In genomic region chr2:157312866-157313486, GRCh38 we compare ENCODE assay signal across 11 cellular contexts. TPM values are rescaled to one million over a fixed set of nuclear protein-coding genes. Genes with fewer than 3 reads are reported as not detected.
DNase-seq lines count a peak whose midpoint lies in the region; ATAC-seq lines count a peak whose summit lies in the region.
"Had no signal": no experiment of that assay in that cellular context is flagged by ENCODE, and none has a peak within 500 bp of the region (broad histone marks: within the 10 kb centered on the region; RNA-seq: fewer than 3 reads in every experiment).

No MANE protein-coding gene starts in this region.

- intact Hi-C loops in activated CD4-positive, alpha-beta T cell treated with anti-CD3 and anti-CD28 coated beads, Interleukin-2, amount 10 ng/mL, durations not matched to agents 24 days and 14 days (cut with micrococcal nuclease), result loop anchor here (2.0 kb wide), 1 partner anchor 52 kb away; no protein-coding TSS in a partner anchor

- H3K36me3 ChIP-seq in mesenchymal stem cell (ENCODE audit: control insufficient read depth in 1 of 2, insufficient read depth in 2 of 2, low read depth in 1 of 2, low read length in 2 of 2), result peaks cover 0 to 13% of the 10 kb centered on the region in 2 experiments
- H3K36me3 ChIP-seq: esophagus squamous epithelium had no signal

- H3K27me3 ChIP-seq in mesenchymal stem cell (ENCODE audit: control insufficient read depth in 1 of 2, insufficient read depth in 1 of 2, low read length in 2 of 2), result no peaks in the 10 kb centered on the region
- H3K27me3 ChIP-seq: esophagus squamous epithelium had no signal

- no CpG with 5 or more reads among the region's 1 CpG for WGBS in mesenchymal stem cell

- H3K79me1 ChIP-seq in mesenchymal stem cell (replicated peaks; ENCODE audit: low read length, poor library complexity, severe bottlenecking), result no peaks in the 10 kb centered on the region

- H3K4ac ChIP-seq in mesenchymal stem cell (ENCODE audit: low read depth in 1 of 2, low read length in 2 of 2), result no peak overlapping the region

- H3K18ac ChIP-seq in mesenchymal stem cell (ENCODE audit: low read depth in 1 of 2, low read length in 2 of 2), result no peak overlapping the region

- H3K27me3 Mint-ChIP-seq in activated CD4-positive, alpha-beta T cell treated with anti-CD3 and anti-CD28 coated beads, Interleukin-2, amount 10 ng/mL, durations not matched to agents 24 days and 14 days, result no peaks in the 10 kb centered on the region
- H3K27me3 Mint-ChIP-seq: CD4-positive, alpha-beta T cell had no signal

- peaks cover 4% of the 10 kb centered on the region for H3K4me1 Mint-ChIP-seq in activated CD4-positive, alpha-beta T cell treated with anti-CD3 and anti-CD28 coated beads, Interleukin-2, amount 10 ng/mL, durations not matched to agents 24 days and 14 days
- H3K4me1 Mint-ChIP-seq: nephron progenitor cell had no signal

- H3K4me3 ChIP-seq in mesenchymal stem cell (ENCODE audit: insufficient read depth in 1 of 2, low read depth in 1 of 2, low read length in 2 of 2), result peak overlapping the region in 1 of 2 experiments; percentile 28
- H3K4me3 ChIP-seq: esophagus squamous epithelium had no signal

- no peaks in the 10 kb centered on the region for H3K4me1 ChIP-seq in mesenchymal stem cell (ENCODE audit: control insufficient read depth, insufficient read depth, low read depth, low read length)
- H3K4me1 ChIP-seq: esophagus squamous epithelium had no signal

- no peaks in the 10 kb centered on the region for H3K36me3 Mint-ChIP-seq in activated CD4-positive, alpha-beta T cell treated with anti-CD3 and anti-CD28 coated beads, Interleukin-2, amount 10 ng/mL, durations not matched to agents 24 days and 14 days (ENCODE audit: low read depth)

- no peak overlapping the region for H2BK120ac ChIP-seq in mesenchymal stem cell (ENCODE audit: low read depth, low read length)

- no peak overlapping the region for H2AFZ ChIP-seq in mesenchymal stem cell (ENCODE audit: low read depth, low read length)

- no peak overlapping the region for H3K4me3 Mint-ChIP-seq in activated CD4-positive, alpha-beta T cell treated with anti-CD3 and anti-CD28 coated beads, Interleukin-2, amount 10 ng/mL, durations not matched to agents 24 days and 14 days
- H3K4me3 Mint-ChIP-seq: CD4-positive, alpha-beta T cell; nephron progenitor cell had no signal

- no peak overlapping the region for H3K27ac Mint-ChIP-seq in activated CD4-positive, alpha-beta T cell treated with anti-CD3 and anti-CD28 coated beads, Interleukin-2, amount 10 ng/mL, durations not matched to agents 24 days and 14 days
- H3K27ac Mint-ChIP-seq: CD4-positive, alpha-beta T cell; nephron progenitor cell had no signal

- no peak overlapping the region for H2BK5ac ChIP-seq in mesenchymal stem cell (ENCODE audit: low read depth, low read length, poor library complexity, severe bottlenecking)

- no peak overlapping the region for H2AK5ac ChIP-seq in mesenchymal stem cell (ENCODE audit: low read length, severe bottlenecking)

- H2BK12ac ChIP-seq in mesenchymal stem cell (ENCODE audit: low read length in 2 of 2), result no peak overlapping the region

- no peak overlapping the region for H3K14ac ChIP-seq in mesenchymal stem cell (ENCODE audit: low read length in 2 of 2)

- H3K23ac ChIP-seq in mesenchymal stem cell (ENCODE audit: low read length in 2 of 2), result no peak overlapping the region

- DNase-seq in EL (peak; percentile 47), NCI-H2227 treated with DMSO at 0.1 percent for 48 hours (lab: John Stamatoyannopoulos, UW) (no peak), globus pallidus (ENCODE audit: low spot score) (no peak), mesenchymal stem cell (no peak)
- peak; percentile 33 for DNase-seq in activated naive CD4-positive, alpha-beta T cell treated with anti-CD3 and anti-CD28 coated beads, Interleukin-2, amount 50 U/mL, for 16 hours
- no peak for DNase-seq in activated CD4-positive, alpha-beta T cell treated with anti-CD3 and anti-CD28 coated beads, Interleukin-2, amount 10 ng/mL, durations not matched to agents 24 days and 14 days
- DNase-seq: CD4-positive, alpha-beta T cell; esophagus squamous epithelium; nephron progenitor cell had no signal

- H3K27ac ChIP-seq in mesenchymal stem cell (ENCODE audit: low read length, poor library complexity, severe bottlenecking), result no peak overlapping the region
- H3K27ac ChIP-seq: esophagus squamous epithelium had no signal

- H4K91ac ChIP-seq in mesenchymal stem cell (ENCODE audit: low read length), result no peak overlapping the region

- H4K8ac ChIP-seq in mesenchymal stem cell (ENCODE audit: low read length), result no peak overlapping the region

- H3K9ac ChIP-seq in mesenchymal stem cell (ENCODE audit: low read length), result no peak overlapping the region

- ATAC-seq in GM18867 (IDR thresholded peaks at IDR 0.05; ENCODE audit: unreplicated experiment), result peak; percentile 36
- ATAC-seq in HG02884 (IDR thresholded peaks at IDR 0.05; ENCODE audit: unreplicated experiment), result peak; percentile 76

- H2BK15ac ChIP-seq in mesenchymal stem cell (ENCODE audit: low read depth, poor library complexity, severe bottlenecking), result no peak overlapping the region

- H3K4me2 ChIP-seq in mesenchymal stem cell (ENCODE audit: low read length, poor library complexity, severe bottlenecking), result no peak overlapping the region

- no peaks in the 10 kb centered on the region for H3K9me3 ChIP-seq in mesenchymal stem cell (ENCODE audit: control insufficient read depth, low read length)
- H3K9me3 ChIP-seq: esophagus squamous epithelium had no signal

- no peaks in the 10 kb centered on the region for H3K9me3 Mint-ChIP-seq in activated CD4-positive, alpha-beta T cell treated with anti-CD3 and anti-CD28 coated beads, Interleukin-2, amount 10 ng/mL, durations not matched to agents 24 days and 14 days
- H3K9me3 Mint-ChIP-seq: CD4-positive, alpha-beta T cell; nephron progenitor cell had no signal

RNA-seq across cellular contexts. Expression of gene ERMN, which starts 12.6 kb away (rescaled TPM):
- not detected for polyA plus RNA-seq in mesenchymal stem cell (2013, experiment 1 of 2)
- not detected for polyA plus RNA-seq in mesenchymal stem cell (2013, experiment 2 of 2)
- 1.4 and 1.6 TPM in 2 replicates for total RNA-seq in activated CD4-positive, alpha-beta T cell treated with anti-CD3 and anti-CD28 coated beads, Interleukin-2, amount 10 ng/mL, durations not matched to agents 24 days and 14 days

RNA-seq across cellular contexts. Expression of gene GALNT5, which starts 55.5 kb away (rescaled TPM):
- polyA plus RNA-seq in mesenchymal stem cell (2013, experiment 1 of 2), result 1.9 TPM
- polyA plus RNA-seq in mesenchymal stem cell (2013, experiment 2 of 2), result 1.9 TPM
- total RNA-seq in activated CD4-positive, alpha-beta T cell treated with anti-CD3 and anti-CD28 coated beads, Interleukin-2, amount 10 ng/mL, durations not matched to agents 24 days and 14 days, result not detected in 2 replicates
- total RNA-seq: CD4-positive, alpha-beta T cell had no signal

Comparison
In these comparisons a context has a peak if more than half of its experiments do, and no peak if none do; other contexts are left out.
1. DNase-seq: peak in EL (single experiment) and activated naive CD4-positive, alpha-beta T cell treated with anti-CD3 and anti-CD28 coated beads, Interleukin-2, amount 50 U/mL, for 16 hours (single experiment); none in NCI-H2227 treated with DMSO at 0.1 percent for 48 hours (single experiment), globus pallidus (single experiment), mesenchymal stem cell (single experiment) and activated CD4-positive, alpha-beta T cell treated with anti-CD3 and anti-CD28 coated beads, Interleukin-2, amount 10 ng/mL, durations not matched to agents 24 days and 14 days (single experiment).